8 cellular contexts compared by ENCODE assay signal in the genomic region with DNA sequence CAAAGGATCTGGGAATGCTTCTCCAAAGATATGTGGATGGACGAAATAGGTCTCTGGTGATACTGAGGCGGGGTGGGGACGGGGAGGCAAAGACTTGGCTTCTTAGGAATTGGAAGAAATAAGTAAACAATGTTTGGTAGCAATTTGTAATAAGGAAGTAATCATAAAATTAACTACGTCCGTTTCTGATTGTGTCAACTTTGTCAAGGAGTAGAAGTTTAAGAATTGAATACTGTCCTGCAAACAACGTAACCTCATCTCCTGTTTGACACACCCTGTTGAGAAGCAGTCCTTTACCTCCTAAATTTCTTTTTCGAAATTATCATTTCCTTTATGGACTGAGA. TPM values are rescaled to one million over a fixed set of nuclear protein-coding genes. Genes with fewer than 3 reads are reported as not detected.
A peak's percentile ranks its signal among the peaks of the same experiment; 100 is the strongest.
DNase-seq lines count a peak whose midpoint lies in the region; ATAC-seq and TF ChIP-seq lines count a peak whose summit lies in the region.

No MANE protein-coding gene starts in this region.

- peak overlapping the region; percentile 91 for H3K4me3 Mint-ChIP-seq in activated CD4-positive, alpha-beta T cell treated with anti-CD3 and anti-CD28 coated beads, Interleukin-2, amount 10 ng/mL, durations not matched to agents 24 days and 14 days

- H3K27ac ChIP-seq in adrenal gland (peak overlapping the region; percentile 80 to 94 (median 86)), thymus (ENCODE audit: low read depth) (peak overlapping the region; percentile 91)

- H3K27me3 ChIP-seq in adrenal gland (no peaks in the 10 kb centered on the region), thymus (ENCODE audit: control insufficient read depth, insufficient read depth) (no peaks in the 10 kb centered on the region)

- H3K9me3 Mint-ChIP-seq in activated CD4-positive, alpha-beta T cell treated with anti-CD3 and anti-CD28 coated beads, Interleukin-2, amount 10 ng/mL, durations not matched to agents 24 days and 14 days, result no peaks in the 10 kb centered on the region

- TF ChIP-seq CTCF in adrenal gland (IDR thresholded peaks at IDR 0.05), result no peak

- ATAC-seq in left colon (peak; percentile 17), GM18505 (IDR thresholded peaks at IDR 0.05; ENCODE audit: unreplicated experiment) (no peak), HG02840 (IDR thresholded peaks at IDR 0.05; ENCODE audit: low FRiP score, unreplicated experiment) (no peak), HG03342 (IDR thresholded peaks at IDR 0.05; ENCODE audit: unreplicated experiment) (no peak)

- peak overlapping the region; percentile 12 to 72 (median 48) for H3K4me3 ChIP-seq in adrenal gland
- peak overlapping the region; percentile 89 for H3K4me3 ChIP-seq in thymus (ENCODE audit: low read length)

- DNase-seq in activated CD4-positive, alpha-beta T cell treated with anti-CD3 and anti-CD28 coated beads, Interleukin-2, amount 10 ng/mL, durations not matched to agents 24 days and 14 days, result no peak
- DNase-seq in activated CD4-positive, alpha-beta T cell treated with anti-CD3 and anti-CD28 coated beads for 48 hours, result no peak
- no peak for DNase-seq in adrenal gland
- no peak for DNase-seq in left colon

- WGBS in adrenal gland, 4 donors, result 0 to 1% (median 1%) methylated on average over 7 of the region's 7 CpGs
- under 1% methylated on average over 7 of the region's 7 CpGs for WGBS in thymus

- H3K4me1 ChIP-seq in adrenal gland (replicated peaks in 1 of 2) (peaks cover 5 to 13% of the 10 kb centered on the region in 2 donors), thymus (ENCODE audit: control insufficient read depth, insufficient read depth, low read length) (no peaks in the 10 kb centered on the region)

- peak overlapping the region; percentile 93 for H3K27ac Mint-ChIP-seq in activated CD4-positive, alpha-beta T cell treated with anti-CD3 and anti-CD28 coated beads, Interleukin-2, amount 10 ng/mL, durations not matched to agents 24 days and 14 days

- TF ChIP-seq POLR2A in adrenal gland (IDR thresholded peaks at IDR 0.05) (no peak), GM18505 (IDR thresholded peaks at IDR 0.05; ENCODE audit: borderline replicate concordance, extremely low read depth, insufficient read depth, insufficient read length) (no peak)

- no peaks in the 10 kb centered on the region for H3K27me3 Mint-ChIP-seq in activated CD4-positive, alpha-beta T cell treated with anti-CD3 and anti-CD28 coated beads, Interleukin-2, amount 10 ng/mL, durations not matched to agents 24 days and 14 days

- H3K36me3 ChIP-seq in adrenal gland (replicated peaks in 1 of 2) (peaks cover 0 to 36% of the 10 kb centered on the region in 2 donors), thymus (ENCODE audit: control insufficient read depth, insufficient read depth) (peaks cover 21% of the 10 kb centered on the region)

- intact Hi-C loops in activated CD4-positive, alpha-beta T cell treated with anti-CD3 and anti-CD28 coated beads, Interleukin-2, amount 10 ng/mL, durations not matched to agents 24 days and 14 days (cut with micrococcal nuclease), result loop anchor here (2.0 to 10.0 kb wide), 2 partner anchors 34 to 50 kb away; a partner anchor contains a TSS
- intact Hi-C loops in adrenal gland (cut with DNase I) (loop anchor here in 1 of 2 donors (10.0 kb wide), 1 partner anchor 90 kb away; no protein-coding TSS in a partner anchor), left colon (cut with DNase I, micrococcal nuclease) (no loop called here)

- H3K36me3 Mint-ChIP-seq in activated CD4-positive, alpha-beta T cell treated with anti-CD3 and anti-CD28 coated beads, Interleukin-2, amount 10 ng/mL, durations not matched to agents 24 days and 14 days (ENCODE audit: low read depth), result peaks cover 41% of the 10 kb centered on the region

- H3K4me1 Mint-ChIP-seq in activated CD4-positive, alpha-beta T cell treated with anti-CD3 and anti-CD28 coated beads, Interleukin-2, amount 10 ng/mL, durations not matched to agents 24 days and 14 days, result peaks cover 41% of the 10 kb centered on the region

- H3K9me3 ChIP-seq in adrenal gland (replicated peaks in 1 of 3) (no peaks in the 10 kb centered on the region), thymus (ENCODE audit: control insufficient read depth) (no peaks in the 10 kb centered on the region)

RNA-seq across cellular contexts. Expression of a gene that starts 0.5 kb away (rescaled TPM):
- total RNA-seq in activated CD4-positive, alpha-beta T cell treated with anti-CD3 and anti-CD28 coated beads, Interleukin-2, amount 10 ng/mL, durations not matched to agents 24 days and 14 days, result 35.0 and 39.0 TPM in 2 replicates
- 10 to 100 TPM; 15.5 to 28.4 (median 20.4) TPM for total RNA-seq in adrenal gland
- polyA plus RNA-seq in adrenal gland, result 10 to 100 TPM; 12.0 to 19.8 (median 16.2) TPM
- 10 to 100 TPM; 18.4 to 20.3 TPM for total RNA-seq in left colon
- 17.2 TPM for polyA plus RNA-seq in thymus

RNA-seq across cellular contexts. Expression of a gene that starts 0.6 kb away (rescaled TPM):
- total RNA-seq in activated CD4-positive, alpha-beta T cell treated with anti-CD3 and anti-CD28 coated beads, Interleukin-2, amount 10 ng/mL, durations not matched to agents 24 days and 14 days, result 14.1 and 15.5 TPM in 2 replicates
- total RNA-seq in adrenal gland (10 to 100 TPM in 7 of 8 donors, 1 to 10 TPM in 1; 8.3 to 19.2 (median 12.4) TPM), left colon (1 to 10 TPM; 7.4 to 7.7 TPM)
- polyA plus RNA-seq in adrenal gland (10 to 100 TPM in 1 of 3 donors, 1 to 10 TPM in 2; 8.4 to 17.1 (median 9.3) TPM), thymus (12.3 TPM)

RNA-seq across cellular contexts. Expression of a gene that starts 21.0 kb away (rescaled TPM):
- total RNA-seq in activated CD4-positive, alpha-beta T cell treated with anti-CD3 and anti-CD28 coated beads, Interleukin-2, amount 10 ng/mL, durations not matched to agents 24 days and 14 days, result 2.5 and 3.4 TPM in 2 replicates
- total RNA-seq in adrenal gland (1 to 10 TPM; 1.5 to 6.5 (median 3.3) TPM), left colon (1 to 10 TPM; 1.3 TPM)
- polyA plus RNA-seq in adrenal gland (1 to 10 TPM; 2.1 to 7.8 (median 3.2) TPM), thymus (6.0 TPM)

RNA-seq across cellular contexts. Expression of a gene that starts 34.4 kb away (rescaled TPM):
- total RNA-seq in activated CD4-positive, alpha-beta T cell treated with anti-CD3 and anti-CD28 coated beads, Interleukin-2, amount 10 ng/mL, durations not matched to agents 24 days and 14 days, result 19.1 and 20.2 TPM in 2 replicates
- total RNA-seq in adrenal gland (10 to 100 TPM in 7 of 8 donors, 1 to 10 TPM in 1; 7.5 to 34.1 (median 22.0) TPM), left colon (10 to 100 TPM; 11.0 to 11.4 TPM)
- polyA plus RNA-seq in adrenal gland (10 to 100 TPM; 17.9 to 40.5 (median 26.0) TPM), thymus (29.9 TPM)
